Comparison of ENCODE assay signal across 3 cellular contexts in genomic region chr10:75705426-75705825, GRCh38.
"Had no signal": no experiment of that assay in that cellular context is flagged by ENCODE, and none has a peak within 500 bp of the region (broad histone marks: within the 10 kb centered on the region; RNA-seq: fewer than 3 reads in every experiment).

No MANE protein-coding gene starts in this region.

- DNase-seq: GDM1, GF-D8 had no signal

- ATAC-seq: GM12878 had no signal

- H3K4me3 ChIP-seq: GM12878 had no signal
